9 cellular contexts compared by ENCODE assay signal in the genomic region with DNA sequence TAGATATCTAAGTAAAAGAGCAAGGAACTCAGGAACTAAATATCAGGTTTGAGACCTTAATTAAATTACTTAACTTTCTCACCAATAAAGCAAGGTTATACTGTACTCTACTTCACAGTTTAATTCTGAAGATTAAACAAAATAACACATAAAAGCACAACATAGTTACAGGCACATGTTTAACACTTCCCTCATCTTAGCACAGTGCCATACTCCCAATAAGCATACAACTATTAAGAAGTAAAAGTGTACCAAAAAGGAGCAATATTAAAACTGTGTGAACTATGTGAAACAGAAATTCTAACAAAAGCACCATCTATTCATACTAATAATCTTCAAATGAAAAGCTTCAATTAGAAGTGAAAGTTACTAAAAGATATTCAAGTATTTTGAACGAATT. TPM values are rescaled to one million over a fixed set of nuclear protein-coding genes. Genes with fewer than 3 reads are reported as not detected.
DNase-seq lines count a peak whose midpoint lies in the region; ATAC-seq and TF ChIP-seq lines count a peak whose summit lies in the region.
"Had no signal": no experiment of that assay in that cellular context is flagged by ENCODE, and none has a peak within 500 bp of the region (broad histone marks: within the 10 kb centered on the region; RNA-seq: fewer than 3 reads in every experiment).

No MANE protein-coding gene starts in this region.

- peaks cover 82% of the 10 kb centered on the region for H3K79me2 ChIP-seq in DND-41 (ENCODE audit: insufficient read depth, low read length)
- H3K79me2 ChIP-seq in OCI-LY3 (ENCODE audit: low read length), result peaks cover 56% of the 10 kb centered on the region

- H3K4me3 Mint-ChIP-seq in osteocyte (ENCODE audit: unreplicated experiment), result peak overlapping the region; percentile 94

- H2AFZ ChIP-seq in DND-41 (ENCODE audit: low read depth, low read length) (no peak overlapping the region), OCI-LY3 (ENCODE audit: low read depth, low read length) (no peak overlapping the region)

- H3K4me3 ChIP-seq in DND-41 (ENCODE audit: low read depth in 1 of 2, low read length in 2 of 2), result peak overlapping the region; percentile 67 to 71
- H3K4me3 ChIP-seq in OCI-LY3 (ENCODE audit: low read length), result no peak overlapping the region
- peak overlapping the region; percentile 99 for H3K4me3 ChIP-seq in endocrine pancreas (ENCODE audit: control insufficient read depth, insufficient read depth, low read length)

- H3K27me3 ChIP-seq in DND-41 (ENCODE audit: insufficient read depth, low read length, poor library complexity) (no peaks in the 10 kb centered on the region), OCI-LY3 (ENCODE audit: low read depth, low read length) (peaks cover 10% of the 10 kb centered on the region; the same call in 1 of the 2 replicates), endocrine pancreas (ENCODE audit: control insufficient read depth, insufficient read depth, low read length) (no peaks in the 10 kb centered on the region)

- H3K9ac ChIP-seq in DND-41 (ENCODE audit: low read depth, low read length), result peak overlapping the region; percentile 86
- H3K9ac ChIP-seq in OCI-LY3 (ENCODE audit: low read length), result no peak overlapping the region
- no peak overlapping the region for H3K9ac ChIP-seq in endocrine pancreas (ENCODE audit: control insufficient read depth, insufficient read depth, low read length)

- H3K36me3 Mint-ChIP-seq in osteocyte (ENCODE audit: unreplicated experiment), result peaks cover 3% of the 10 kb centered on the region

- H3K9me3 ChIP-seq in DND-41 (ENCODE audit: insufficient read depth, low read length, severe bottlenecking) (no peaks in the 10 kb centered on the region), OCI-LY3 (ENCODE audit: insufficient read depth, low read length) (no peaks in the 10 kb centered on the region), endocrine pancreas (ENCODE audit: control insufficient read depth, low read length) (no peaks in the 10 kb centered on the region)

- peak overlapping the region; percentile 95 for H3K27ac Mint-ChIP-seq in osteocyte (ENCODE audit: unreplicated experiment)

- H3K4me2 ChIP-seq in DND-41 (ENCODE audit: insufficient read depth, low read length) (peak overlapping the region; percentile 70), OCI-LY3 (ENCODE audit: low read length) (peak overlapping the region; percentile 93)

- peaks cover 24% of the 10 kb centered on the region for H4K20me1 ChIP-seq in DND-41 (ENCODE audit: insufficient read depth, low read length)
- peaks cover 32% of the 10 kb centered on the region for H4K20me1 ChIP-seq in OCI-LY3 (ENCODE audit: insufficient read depth, low read length)

- H3K4me1 ChIP-seq in DND-41 (ENCODE audit: insufficient read depth, low read length) (peaks cover 36% of the 10 kb centered on the region), OCI-LY3 (ENCODE audit: low read length) (peaks cover 18% of the 10 kb centered on the region), endocrine pancreas (ENCODE audit: control insufficient read depth, insufficient read depth, low read length) (peaks cover 12% of the 10 kb centered on the region)

- H3K36me3 ChIP-seq in DND-41 (ENCODE audit: insufficient read depth, low read length) (peaks cover 12% of the 10 kb centered on the region), OCI-LY3 (replicated peaks; ENCODE audit: low read depth, low read length) (peaks cover 10% of the 10 kb centered on the region), endocrine pancreas (ENCODE audit: control insufficient read depth, insufficient read depth, low read length) (no peaks in the 10 kb centered on the region)

- ATAC-seq in DND-41 (ENCODE audit: insufficient read depth, low read depth) (no peak), omental fat pad (ENCODE audit: low FRiP score) (no peak)

- DNase-seq in DND-41 (no peak), osteocyte (ENCODE audit: extremely low spot score, unreplicated experiment) (no peak), NCI-H128 (lab: John Stamatoyannopoulos, UW; ENCODE audit: unreplicated experiment) (no peak), omental fat pad (ENCODE audit: low spot score) (no peak), NCI-H2029 (lab: John Stamatoyannopoulos, UW) (no peak)
- DNase-seq in activated effector memory CD4-positive, alpha-beta T cell treated with anti-CD3 and anti-CD28 coated beads, Interleukin-2, amount 50 U/mL, for 16 hours, result no peak
- DNase-seq: NCI-H82 had no signal

- no peaks in the 10 kb centered on the region for H3K9me3 Mint-ChIP-seq in osteocyte (ENCODE audit: unreplicated experiment)

- H3K27ac ChIP-seq in DND-41 (ENCODE audit: low read length), result peak overlapping the region; percentile 52; the same call in 1 of the 2 replicates
- no peak overlapping the region for H3K27ac ChIP-seq in OCI-LY3 (ENCODE audit: low read length)

- H3K27me3 Mint-ChIP-seq in osteocyte (ENCODE audit: unreplicated experiment), result no peaks in the 10 kb centered on the region

- TF ChIP-seq CTCF in DND-41 (IDR thresholded peaks at IDR 0.05; ENCODE audit: borderline replicate concordance, extremely low read depth, low read length, poor library complexity, severe bottlenecking) (no peak), OCI-LY3 (IDR thresholded peaks at IDR 0.05; ENCODE audit: low read depth, low read length) (no peak), osteocyte (IDR thresholded peaks at IDR 0.05) (no peak), omental fat pad (IDR thresholded peaks at IDR 0.05) (no peak)

- peaks cover 40% of the 10 kb centered on the region for H3K4me1 Mint-ChIP-seq in osteocyte (ENCODE audit: unreplicated experiment)

RNA-seq across cellular contexts. Expression of a gene that starts 2.2 kb away (rescaled TPM):
- total RNA-seq in osteocyte (51.7 and 65.0 TPM in 2 replicates), omental fat pad (10 to 100 TPM; 22.0 to 35.8 (median 30.9) TPM)
